In the genomic region with DNA sequence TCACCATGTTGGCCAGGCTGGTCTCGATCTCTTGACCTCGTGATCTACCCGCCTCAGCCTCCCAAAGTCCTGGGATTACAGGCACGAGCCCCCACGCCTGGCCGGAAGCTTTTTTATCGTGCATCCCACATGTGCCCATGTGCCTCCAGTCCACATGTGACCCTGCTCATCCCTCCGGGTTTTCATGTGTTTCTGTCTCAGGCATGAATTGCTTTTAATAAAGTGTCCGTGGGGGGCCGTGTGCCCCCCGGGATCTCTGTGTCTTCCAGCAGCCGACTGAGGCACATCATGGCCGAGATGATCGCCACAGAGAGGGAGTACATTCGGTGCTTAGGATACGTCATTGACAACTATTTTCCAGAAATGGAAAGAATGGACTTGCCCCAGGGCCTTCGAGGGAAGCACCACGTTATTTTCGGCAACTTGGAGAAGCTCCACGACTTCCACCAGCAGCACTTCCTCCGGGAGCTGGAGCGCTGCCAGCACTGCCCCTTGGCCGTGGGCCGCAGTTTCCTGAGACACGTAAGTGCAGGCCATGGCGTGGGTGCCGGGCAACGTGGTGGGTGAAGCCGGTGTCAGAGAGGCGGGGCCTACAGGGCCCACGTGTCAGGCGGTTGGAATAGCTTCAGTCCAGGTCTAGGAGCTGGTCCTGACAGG, we compare ENCODE assay signal across 1 cellular context.
TF ChIP-seq lines count a peak whose summit lies in the region.

No MANE protein-coding gene starts in this region.

TF ChIP-seq in K562, 482 proteins besides CTCF, POLR2A, EP300 and RAD21:
- peak; percentile 49; the same call in 1 of the 2 replicates for TF ChIP-seq L3MBTL2 (IDR thresholded peaks at IDR 0.05)
- TF ChIP-seq EGR1 (conservative IDR thresholded peaks at IDR 0.05), result peak; percentile 24; the same call in 1 of the 2 replicates
- TF ChIP-seq, protein P1, sequence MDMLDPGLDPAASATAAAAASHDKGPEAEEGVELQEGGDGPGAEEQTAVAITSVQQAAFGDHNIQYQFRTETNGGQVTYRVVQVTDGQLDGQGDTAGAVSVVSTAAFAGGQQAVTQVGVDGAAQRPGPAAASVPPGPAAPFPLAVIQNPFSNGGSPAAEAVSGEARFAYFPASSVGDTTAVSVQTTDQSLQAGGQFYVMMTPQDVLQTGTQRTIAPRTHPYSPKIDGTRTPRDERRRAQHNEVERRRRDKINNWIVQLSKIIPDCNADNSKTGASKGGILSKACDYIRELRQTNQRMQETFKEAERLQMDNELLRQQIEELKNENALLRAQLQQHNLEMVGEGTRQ (CRISPR knock-in tag; IDR thresholded peaks at IDR 0.05), result peak; percentile 45; the same call in 1 of the 2 replicates
- TF ChIP-seq NFIC (IDR thresholded peaks at IDR 0.05), result peak; percentile 70
- TF ChIP-seq, protein P2, sequence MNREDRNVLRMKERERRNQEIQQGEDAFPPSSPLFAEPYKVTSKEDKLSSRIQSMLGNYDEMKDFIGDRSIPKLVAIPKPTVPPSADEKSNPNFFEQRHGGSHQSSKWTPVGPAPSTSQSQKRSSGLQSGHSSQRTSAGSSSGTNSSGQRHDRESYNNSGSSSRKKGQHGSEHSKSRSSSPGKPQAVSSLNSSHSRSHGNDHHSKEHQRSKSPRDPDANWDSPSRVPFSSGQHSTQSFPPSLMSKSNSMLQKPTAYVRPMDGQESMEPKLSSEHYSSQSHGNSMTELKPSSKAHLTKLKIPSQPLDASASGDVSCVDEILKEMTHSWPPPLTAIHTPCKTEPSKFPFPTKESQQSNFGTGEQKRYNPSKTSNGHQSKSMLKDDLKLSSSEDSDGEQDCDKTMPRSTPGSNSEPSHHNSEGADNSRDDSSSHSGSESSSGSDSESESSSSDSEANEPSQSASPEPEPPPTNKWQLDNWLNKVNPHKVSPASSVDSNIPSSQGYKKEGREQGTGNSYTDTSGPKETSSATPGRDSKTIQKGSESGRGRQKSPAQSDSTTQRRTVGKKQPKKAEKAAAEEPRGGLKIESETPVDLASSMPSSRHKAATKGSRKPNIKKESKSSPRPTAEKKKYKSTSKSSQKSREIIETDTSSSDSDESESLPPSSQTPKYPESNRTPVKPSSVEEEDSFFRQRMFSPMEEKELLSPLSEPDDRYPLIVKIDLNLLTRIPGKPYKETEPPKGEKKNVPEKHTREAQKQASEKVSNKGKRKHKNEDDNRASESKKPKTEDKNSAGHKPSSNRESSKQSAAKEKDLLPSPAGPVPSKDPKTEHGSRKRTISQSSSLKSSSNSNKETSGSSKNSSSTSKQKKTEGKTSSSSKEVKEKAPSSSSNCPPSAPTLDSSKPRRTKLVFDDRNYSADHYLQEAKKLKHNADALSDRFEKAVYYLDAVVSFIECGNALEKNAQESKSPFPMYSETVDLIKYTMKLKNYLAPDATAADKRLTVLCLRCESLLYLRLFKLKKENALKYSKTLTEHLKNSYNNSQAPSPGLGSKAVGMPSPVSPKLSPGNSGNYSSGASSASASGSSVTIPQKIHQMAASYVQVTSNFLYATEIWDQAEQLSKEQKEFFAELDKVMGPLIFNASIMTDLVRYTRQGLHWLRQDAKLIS (CRISPR knock-in tag; IDR thresholded peaks at IDR 0.05), result no peak
- TF ChIP-seq, protein P3, sequence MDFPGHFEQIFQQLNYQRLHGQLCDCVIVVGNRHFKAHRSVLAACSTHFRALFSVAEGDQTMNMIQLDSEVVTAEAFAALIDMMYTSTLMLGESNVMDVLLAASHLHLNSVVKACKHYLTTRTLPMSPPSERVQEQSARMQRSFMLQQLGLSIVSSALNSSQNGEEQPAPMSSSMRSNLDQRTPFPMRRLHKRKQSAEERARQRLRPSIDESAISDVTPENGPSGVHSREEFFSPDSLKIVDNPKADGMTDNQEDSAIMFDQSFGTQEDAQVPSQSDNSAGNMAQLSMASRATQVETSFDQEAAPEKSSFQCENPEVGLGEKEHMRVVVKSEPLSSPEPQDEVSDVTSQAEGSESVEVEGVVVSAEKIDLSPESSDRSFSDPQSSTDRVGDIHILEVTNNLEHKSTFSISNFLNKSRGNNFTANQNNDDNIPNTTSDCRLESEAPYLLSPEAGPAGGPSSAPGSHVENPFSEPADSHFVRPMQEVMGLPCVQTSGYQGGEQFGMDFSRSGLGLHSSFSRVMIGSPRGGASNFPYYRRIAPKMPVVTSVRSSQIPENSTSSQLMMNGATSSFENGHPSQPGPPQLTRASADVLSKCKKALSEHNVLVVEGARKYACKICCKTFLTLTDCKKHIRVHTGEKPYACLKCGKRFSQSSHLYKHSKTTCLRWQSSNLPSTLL (IDR thresholded peaks at IDR 0.05), result no peak
